ENCODE assay signal across 9 cellular contexts in genomic region chr7:98869374-98870070, GRCh38. TPM values are rescaled to one million over a fixed set of nuclear protein-coding genes. Genes with fewer than 3 reads are reported as not detected.
DNase-seq lines count a peak whose midpoint lies in the region; ATAC-seq, FAIRE-seq and TF ChIP-seq lines count a peak whose summit lies in the region.
"Had no signal": no experiment of that assay in that cellular context is flagged by ENCODE, and none has a peak within 500 bp of the region (broad histone marks: within the 10 kb centered on the region; RNA-seq: fewer than 3 reads in every experiment).

Gene TMEM130 (minus strand): TSS chr7:98870014. CDS start chr7:98869861, 153 bp downstream.

- intact Hi-C loops in upper lobe of right lung (cut with DNase I) = no loop called here

- TF ChIP-seq POLR2A in A549 (IDR thresholded peaks at IDR 0.05; ENCODE audit: low read length) = no peak

- POLR2A ChIA-PET in A549 (lab: Yijun Ruan, JAX) = no interaction called here

- peak within 1 kb of the TSS; percentile 100 for H3K4me2 ChIP-seq in A549

- no peak for TF ChIP-seq RAD21 in A549 (conservative IDR thresholded peaks at IDR 0.05 in 1 of 2, IDR thresholded peaks at IDR 0.05 in 1 of 2)

- H3K9me3 ChIP-seq in A549 (no peaks in the 10 kb centered on the region), adipocyte (ENCODE audit: control insufficient read depth, low read length) (no peaks in the 10 kb centered on the region), upper lobe of right lung (no peaks in the 10 kb centered on the region)

- ATAC-seq in A549 (peak; percentile 35 to 48), GM21825 (IDR thresholded peaks at IDR 0.05; ENCODE audit: unreplicated experiment) (peak; percentile 9), left lobe of liver (peak; percentile 19), upper lobe of right lung (peak; percentile 4), HG03108 (IDR thresholded peaks at IDR 0.05; ENCODE audit: unreplicated experiment) (no peak)

- TF ChIP-seq EP300 in A549 (IDR thresholded peaks at IDR 0.05) = no peak

- no peak within 1 kb of the TSS for H3K9ac ChIP-seq in adipocyte (ENCODE audit: low read length)

- FAIRE-seq in A549 (lab: Jason Lieb, UNC) = no peak
- FAIRE-seq: colon had no signal

- H3K36me3 ChIP-seq in adipocyte (ENCODE audit: control insufficient read depth, insufficient read depth, low read length, severe bottlenecking) (no peaks in the 10 kb centered on the region), upper lobe of right lung (no peaks in the 10 kb centered on the region)

- TF ChIP-seq CTCF in A549 (IDR thresholded peaks at IDR 0.05) (no peak), upper lobe of right lung (IDR thresholded peaks at IDR 0.05) (no peak)

- DNase-seq in A549 (ENCODE audit: low read depth in 1 of 2, low spot score in 1 of 2) (no peak), adipocyte (ENCODE audit: low read depth) (peak; percentile 63), left lobe of liver (ENCODE audit: low spot score) (no peak), upper lobe of right lung (peak; percentile 63), cortex of kidney (lab: John Stamatoyannopoulos, UW) (no peak), NCI-H1048 (lab: John Stamatoyannopoulos, UW) (no peak)

- H3K4me3 ChIP-seq in A549 (peak within 1 kb of the TSS; percentile 88), adipocyte (ENCODE audit: low read length) (peak within 1 kb of the TSS; percentile 37), upper lobe of right lung (peak within 1 kb of the TSS; percentile 34)

- CTCF ChIA-PET in A549 (lab: Yijun Ruan, JAX) = interaction anchor here (1.1 to 1.5 kb wide), 3 partner anchors 9 to 28 kb away, joined by 3 to 8 read pairs (median 7); partner anchors contain the start of gene TRRAP

- WGBS in A549 (ENCODE audit: missing lambda C conversion rate) = 22% methylated on average over 54 of the region's 76 CpGs

- H3K27ac ChIP-seq in A549 (peak within 1 kb of the TSS; percentile 72 to 87), upper lobe of right lung (no peak within 1 kb of the TSS)

- H3K27me3 ChIP-seq in adipocyte (replicated peaks; ENCODE audit: control insufficient read depth, insufficient read depth, low read length) (peaks cover 9% of the 10 kb centered on the region), upper lobe of right lung (peaks cover 17% of the 10 kb centered on the region)

- H3K4me1 ChIP-seq in A549 (peaks cover 12% of the 10 kb centered on the region), adipocyte (ENCODE audit: control insufficient read depth, insufficient read depth, low read length) (peaks cover 11% of the 10 kb centered on the region), upper lobe of right lung (peaks cover 16% of the 10 kb centered on the region)

TF ChIP-seq in A549, 52 proteins besides CTCF, POLR2A, EP300 and RAD21:
- TF ChIP-seq HEYL (CRISPR knock-in tag; IDR thresholded peaks at IDR 0.05) (no peak), MAFK (IDR thresholded peaks at IDR 0.05; ENCODE audit: partially characterized antibody) (no peak), ELK1 (IDR thresholded peaks at IDR 0.05; ENCODE audit: low read depth, low read length) (no peak), REST (IDR thresholded peaks at IDR 0.05) (no peak), PHF8 (IDR thresholded peaks at IDR 0.05; ENCODE audit: borderline replicate concordance, low read depth) (no peak), JUN (IDR thresholded peaks at IDR 0.05) (no peak), ZFP36 (IDR thresholded peaks at IDR 0.05; ENCODE audit: borderline replicate concordance, partially characterized antibody) (no peak)

RNA-seq across cellular contexts. Expression of gene TMEM130, which starts in this region (rescaled TPM):
- polyA plus RNA-seq in A549 (2011; rRNA removed) = 0.25 and 0.67 TPM in 2 replicates
- polyA plus RNA-seq in A549 (2012; cell fraction: cytosol; rRNA removed) = 0.19 and 0.35 TPM in 2 replicates
- polyA plus RNA-seq in A549 (2012; cell fraction: nucleus; rRNA removed) = 0.83 and 0.93 TPM in 2 replicates
- polyA plus RNA-seq in A549 (2017; fragmentation: RNase III; extraction: RNeasy Plus Mini Kit Qiagen cat#74134 plus additional on column Dnase treatment) = 0.35 to 0.44 TPM (median 0.41 TPM) in 3 replicates
- polyA minus RNA-seq in A549 (2011; rRNA and poly(A)+ RNA removed) = 0.17 and 0.29 TPM in 2 replicates
- total RNA-seq in left lobe of liver = 0.10 TPM
- total RNA-seq in upper lobe of right lung = 20.0 TPM

Comparison
In these comparisons a context has a peak if more than half of its experiments do, and no peak if none do; other contexts are left out.
1. RNA of gene TMEM130 (total RNA-seq): 20.0 TPM in upper lobe of right lung (single experiment); 0.10 TPM in left lobe of liver (single experiment); every median in the first group is over 10 times any median in the second.
2. Peak in ATAC-seq, H3K4me3 ChIP-seq, H3K27ac ChIP-seq and H3K4me2 ChIP-seq in A549; RNA of the gene not detected or under 1 TPM.
3. Peak in ATAC-seq in left lobe of liver; RNA of the gene not detected or under 1 TPM.
4. DNase-seq: peak in adipocyte (single experiment) and upper lobe of right lung (single experiment); none in A549 (0 of 2), left lobe of liver (single experiment), cortex of kidney (single experiment) and NCI-H1048 (single experiment).
5. H3K4me3 ChIP-seq: peak in every context shown above with its lines; median percentile 88 in A549; 37 in adipocyte; 34 in upper lobe of right lung.